8 cellular contexts compared by ENCODE assay signal in the genomic region with DNA sequence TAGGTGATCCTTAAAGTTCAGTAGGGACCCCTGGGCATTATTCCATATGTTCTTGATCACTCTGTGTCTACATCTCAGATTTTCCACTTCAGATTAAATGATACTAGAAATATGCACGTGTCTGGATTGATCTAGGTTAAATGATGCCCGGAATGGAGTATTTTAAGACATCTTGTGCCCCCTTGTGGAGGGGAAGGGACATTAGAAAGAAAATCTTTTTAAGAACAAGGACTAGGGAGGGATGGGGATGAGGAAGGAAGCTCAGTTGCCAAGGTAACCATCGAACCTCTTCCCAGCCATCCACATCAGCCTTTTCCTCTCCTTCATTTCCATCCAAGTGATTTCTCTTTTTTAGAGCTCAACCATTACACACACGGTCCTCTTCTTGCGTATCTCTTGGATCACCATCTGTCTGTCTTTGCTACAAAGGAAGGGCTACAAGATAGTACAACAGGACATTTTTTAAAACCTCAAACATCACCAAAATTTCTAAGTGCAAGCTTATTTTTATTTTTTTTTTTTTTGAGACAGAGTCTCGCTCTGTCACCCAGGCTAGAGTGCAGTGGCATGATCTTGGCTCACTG. TPM values are rescaled to one million over a fixed set of nuclear protein-coding genes. Genes with fewer than 3 reads are reported as not detected.
DNase-seq lines count a peak whose midpoint lies in the region; ATAC-seq and TF ChIP-seq lines count a peak whose summit lies in the region.

No MANE protein-coding gene starts in this region.

- intact Hi-C loops in left ventricle myocardium superior (cut with micrococcal nuclease), result loop anchor here (10.0 kb wide), 1 partner anchor 206 kb away; no protein-coding TSS in a partner anchor

- no peaks in the 10 kb centered on the region for H3K36me3 Mint-ChIP-seq in activated naive CD4-positive, alpha-beta T cell treated with anti-CD3 and anti-CD28 coated beads, Interleukin-2, amount 50 U/mL, for 72 hours
- H3K36me3 Mint-ChIP-seq in stimulated activated effector memory CD8-positive, alpha-beta T cell treated with anti-CD3 and anti-CD28 coated beads, Interleukin-12 subunit alpha, Interleukin-12 subunit beta, amount 100 ng/mL, for 72 hours, result peaks cover 28% of the 10 kb centered on the region

- TF ChIP-seq CTCF in GM10248 (IDR thresholded peaks at IDR 0.05; ENCODE audit: control extremely low read depth, extremely low read depth, low read depth, missing control alignments), result peak; percentile 71

- POLR2A ChIA-PET in GM10248 (lab: Yijun Ruan, JAX), result no interaction called here

- peak; percentile 51 for DNase-seq in Ammon's horn (ENCODE audit: low spot score)
- no peak for DNase-seq in GM10248 (ENCODE audit: extremely low spot score)
- DNase-seq in NCI-H2171 treated with DMSO at 0.1 percent for 48 hours (lab: John Stamatoyannopoulos, UW), result peak; percentile 75
- peak in 1 of 2 donors; percentile 56 for DNase-seq in activated naive CD4-positive, alpha-beta T cell treated with anti-CD3 and anti-CD28 coated beads, Interleukin-2, amount 50 U/mL, for 72 hours (ENCODE audit: low spot score in 2 of 2)
- DNase-seq in left ventricle myocardium superior, result no peak
- peak in 1 of 2 donors; percentile 57 for DNase-seq in stimulated activated effector memory CD8-positive, alpha-beta T cell treated with anti-CD3 and anti-CD28 coated beads, Interleukin-12 subunit alpha, Interleukin-12 subunit beta, amount 100 ng/mL, for 72 hours (ENCODE audit: low spot score in 2 of 2)
- DNase-seq in ecto neural progenitor cell (ENCODE audit: low spot score), result no peak
- DNase-seq in NCI-H2227 treated with DMSO at 0.1 percent for 48 hours (lab: John Stamatoyannopoulos, UW), result no peak

- H3K4me3 Mint-ChIP-seq in stimulated activated effector memory CD8-positive, alpha-beta T cell treated with anti-CD3 and anti-CD28 coated beads, Interleukin-12 subunit alpha, Interleukin-12 subunit beta, amount 100 ng/mL, for 72 hours, result peak overlapping the region; percentile 98

- ATAC-seq in activated naive CD4-positive, alpha-beta T cell treated with anti-CD3 and anti-CD28 coated beads, Interleukin-2, amount 50 U/mL, for 72 hours, result no peak
- peak; percentile 41 for ATAC-seq in left ventricle myocardium superior
- ATAC-seq in stimulated activated effector memory CD8-positive, alpha-beta T cell treated with anti-CD3 and anti-CD28 coated beads, Interleukin-12 subunit alpha, Interleukin-12 subunit beta, amount 100 ng/mL, for 72 hours, result no peak

- H3K4me1 Mint-ChIP-seq in stimulated activated effector memory CD8-positive, alpha-beta T cell treated with anti-CD3 and anti-CD28 coated beads, Interleukin-12 subunit alpha, Interleukin-12 subunit beta, amount 100 ng/mL, for 72 hours, result peaks cover 68% of the 10 kb centered on the region

- CTCF ChIA-PET in GM10248 (lab: Yijun Ruan, JAX), result interaction anchor here (0.6 to 10.9 kb wide), 45 partner anchors 9 to 481 kb away, joined by 3 to 316 read pairs (median 6); a partner anchor contains a TSS

- no peaks in the 10 kb centered on the region for H3K9me3 Mint-ChIP-seq in activated naive CD4-positive, alpha-beta T cell treated with anti-CD3 and anti-CD28 coated beads, Interleukin-2, amount 50 U/mL, for 72 hours
- no peaks in the 10 kb centered on the region for H3K9me3 Mint-ChIP-seq in stimulated activated effector memory CD8-positive, alpha-beta T cell treated with anti-CD3 and anti-CD28 coated beads, Interleukin-12 subunit alpha, Interleukin-12 subunit beta, amount 100 ng/mL, for 72 hours

- peak overlapping the region; percentile 99 to 100 for H3K27ac Mint-ChIP-seq in activated naive CD4-positive, alpha-beta T cell treated with anti-CD3 and anti-CD28 coated beads, Interleukin-2, amount 50 U/mL, for 72 hours
- H3K27ac Mint-ChIP-seq in stimulated activated effector memory CD8-positive, alpha-beta T cell treated with anti-CD3 and anti-CD28 coated beads, Interleukin-12 subunit alpha, Interleukin-12 subunit beta, amount 100 ng/mL, for 72 hours, result peak overlapping the region; percentile 100

RNA-seq across cellular contexts. Expression of a gene that starts 40.5 kb away (rescaled TPM):
- total RNA-seq in activated naive CD4-positive, alpha-beta T cell treated with anti-CD3 and anti-CD28 coated beads, Interleukin-2, amount 50 U/mL, for 72 hours, result under 1 TPM in 1 of 2 donors, not detected in 1; 0.82 TPM
- not detected for total RNA-seq in left ventricle myocardium superior

RNA-seq across cellular contexts. Expression of a gene that starts 43.6 kb away (rescaled TPM):
- total RNA-seq in activated naive CD4-positive, alpha-beta T cell treated with anti-CD3 and anti-CD28 coated beads, Interleukin-2, amount 50 U/mL, for 72 hours, result 10 to 100 TPM; 16.0 to 32.8 TPM
- total RNA-seq in left ventricle myocardium superior, result 3.9 TPM

Comparison
In these comparisons a context has a peak if more than half of its experiments do, and no peak if none do; other contexts are left out.
1. DNase-seq: peak in Ammon's horn (single experiment) and NCI-H2171 treated with DMSO at 0.1 percent for 48 hours (single experiment); none in GM10248 (single experiment), left ventricle myocardium superior (single experiment), ecto neural progenitor cell (single experiment) and NCI-H2227 treated with DMSO at 0.1 percent for 48 hours (single experiment).